Comparison of ENCODE assay signal across 1 cellular context in genomic region chr6:87534377-87535047, GRCh38.
TF ChIP-seq lines count a peak whose summit lies in the region.

No MANE protein-coding gene starts in this region.

TF ChIP-seq in K562, 482 proteins besides CTCF, POLR2A, EP300 and RAD21 (continued from another document):
- TF ChIP-seq ZBTB40 (IDR thresholded peaks at IDR 0.05) (no peak), ZBTB40 (CRISPR knock-in tag; IDR thresholded peaks at IDR 0.05) (no peak), AFF1 (IDR thresholded peaks at IDR 0.05; ENCODE audit: low read depth in 1 of 2, partially characterized antibody in 2 of 2) (no peak), ZBTB12 (CRISPR knock-in tag; IDR thresholded peaks at IDR 0.05) (no peak), ARHGAP35 (IDR thresholded peaks at IDR 0.05; ENCODE audit: partially characterized antibody) (no peak), ATF4 (CRISPR knock-in tag; IDR thresholded peaks at IDR 0.05) (no peak), SUPT5H (IDR thresholded peaks at IDR 0.05) (no peak), SFPQ (IDR thresholded peaks at IDR 0.05; ENCODE audit: low read depth, low read length) (no peak)
